Comparison of ENCODE assay signal across 17 cellular contexts in genomic region chr2:74908763-74909444, GRCh38. TPM values are rescaled to one million over a fixed set of nuclear protein-coding genes. Genes with fewer than 3 reads are reported as not detected.
A peak's percentile ranks its signal among the peaks of the same experiment; 100 is the strongest.
DNase-seq lines count a peak whose midpoint lies in the region; ATAC-seq and TF ChIP-seq lines count a peak whose summit lies in the region.
"Had no signal": no experiment of that assay in that cellular context is flagged by ENCODE, and none has a peak within 500 bp of the region (broad histone marks: within the 10 kb centered on the region; RNA-seq: fewer than 3 reads in every experiment).

No MANE protein-coding gene starts in this region.

- CTCF ChIA-PET in activated CD4-positive, alpha-beta T cell treated with anti-CD3 and anti-CD28 coated beads for 36 hours (lab: Charles Lee) = interaction anchor here (0.7 to 1.1 kb wide), 3 partner anchors 10 to 195 kb away, joined by 3 to 5 read pairs (median 5); no protein-coding TSS in a partner anchor

- H3K9me3 ChIP-seq in left lung (no peaks in the 10 kb centered on the region), transverse colon (no peaks in the 10 kb centered on the region)
- H3K9me3 ChIP-seq: psoas muscle, vagina had no signal

- H3K36me3 ChIP-seq in left lung (no peaks in the 10 kb centered on the region), transverse colon (no peaks in the 10 kb centered on the region)
- H3K36me3 ChIP-seq: vagina had no signal

- no peaks in the 10 kb centered on the region for H3K4me1 ChIP-seq in left lung
- no peaks in the 10 kb centered on the region for H3K4me1 ChIP-seq in transverse colon
- H3K4me1 ChIP-seq: psoas muscle, vagina had no signal

- H3K27me3 ChIP-seq in left lung = peaks cover 5 to 41% of the 10 kb centered on the region in 2 donors
- peaks cover 21% of the 10 kb centered on the region for H3K27me3 ChIP-seq in transverse colon
- H3K27me3 ChIP-seq: vagina had no signal

- peaks cover 34% of the 10 kb centered on the region for H3K27me3 Mint-ChIP-seq in activated CD4-positive, alpha-beta T cell treated with anti-CD3 and anti-CD28 coated beads, Interleukin-2, amount 10 ng/mL, durations not matched to agents 24 days and 14 days
- peaks cover 28% of the 10 kb centered on the region for H3K27me3 Mint-ChIP-seq in activated CD4-positive, alpha-beta T cell treated with anti-CD3 and anti-CD28 coated beads for 36 hours

- no peak for DNase-seq in activated CD4-positive, alpha-beta T cell treated with anti-CD3 and anti-CD28 coated beads, Interleukin-2, amount 10 ng/mL, durations not matched to agents 24 days and 14 days
- DNase-seq in activated CD4-positive, alpha-beta T cell treated with anti-CD3 and anti-CD28 coated beads for 36 hours = no peak
- DNase-seq in astrocyte of the cerebellum (ENCODE audit: low read depth) (no peak), left lung (peak in 1 of 2 donors; percentile 73), transverse colon (peak; percentile 70), NCI-H2196 (lab: John Stamatoyannopoulos, UW; ENCODE audit: unreplicated experiment) (no peak)
- DNase-seq in effector CD4-positive, alpha-beta T cell = no peak
- DNase-seq: AML-193, amygdala, Karpas-422, left cardiac atrium, NCI-H524 treated with DMSO at 0.1 percent for 48 hours, psoas muscle had no signal

- no peak overlapping the region for H3K27ac Mint-ChIP-seq in activated CD4-positive, alpha-beta T cell treated with anti-CD3 and anti-CD28 coated beads, Interleukin-2, amount 10 ng/mL, durations not matched to agents 24 days and 14 days
- H3K27ac Mint-ChIP-seq in activated CD4-positive, alpha-beta T cell treated with anti-CD3 and anti-CD28 coated beads for 36 hours = no peak overlapping the region
- H3K27ac Mint-ChIP-seq: T-helper 2 cell treated with Interferon-gamma antibody and Interleukin-4, amounts not matched to agents 5 μg/mL and 100 μg/mL, for 36 hours had no signal

- no peak for TF ChIP-seq EP300 in transverse colon (IDR thresholded peaks at IDR 0.05; ENCODE audit: low read depth)

- POLR2A ChIA-PET in activated CD4-positive, alpha-beta T cell treated with anti-CD3 and anti-CD28 coated beads for 36 hours (lab: Charles Lee) = no interaction called here

- no peaks in the 10 kb centered on the region for H3K36me3 Mint-ChIP-seq in activated CD4-positive, alpha-beta T cell treated with anti-CD3 and anti-CD28 coated beads, Interleukin-2, amount 10 ng/mL, durations not matched to agents 24 days and 14 days (ENCODE audit: low read depth)
- H3K36me3 Mint-ChIP-seq in activated CD4-positive, alpha-beta T cell treated with anti-CD3 and anti-CD28 coated beads for 36 hours (ENCODE audit: low read depth) = peaks cover under 1% of the 10 kb centered on the region

- in situ Hi-C loops in astrocyte of the cerebellum (cut with HindIII; ENCODE audit: low sequenced_read_pairs) = no loop called here
- in situ Hi-C loops in transverse colon (cut with MboI; ENCODE audit: low pct_ligation_motif_present in 1 of 4, low pct_unique_long_range_greater_than_20kb in 1 of 4, low sequenced_read_pairs in 3 of 4) = loop anchor here (25.0 kb wide), 2 partner anchors 503 to 703 kb away; no protein-coding TSS in a partner anchor

- no peak for ATAC-seq in activated CD4-positive, alpha-beta T cell treated with anti-CD3 and anti-CD28 coated beads for 36 hours
- ATAC-seq in left lung (peak; percentile 87), GM19455 (IDR thresholded peaks at IDR 0.05; ENCODE audit: unreplicated experiment) (no peak)
- ATAC-seq: HCT116, psoas muscle had no signal

- peak overlapping the region; percentile 17 for H3K4me3 Mint-ChIP-seq in activated CD4-positive, alpha-beta T cell treated with anti-CD3 and anti-CD28 coated beads, Interleukin-2, amount 10 ng/mL, durations not matched to agents 24 days and 14 days
- H3K4me3 Mint-ChIP-seq in activated CD4-positive, alpha-beta T cell treated with anti-CD3 and anti-CD28 coated beads for 36 hours = no peak overlapping the region
- H3K4me3 Mint-ChIP-seq: T-helper 2 cell treated with Interferon-gamma antibody and Interleukin-4, amounts not matched to agents 5 μg/mL and 100 μg/mL, for 36 hours had no signal

- H3K4me1 Mint-ChIP-seq in activated CD4-positive, alpha-beta T cell treated with anti-CD3 and anti-CD28 coated beads, Interleukin-2, amount 10 ng/mL, durations not matched to agents 24 days and 14 days = peaks cover 8% of the 10 kb centered on the region
- peaks cover 6% of the 10 kb centered on the region for H3K4me1 Mint-ChIP-seq in activated CD4-positive, alpha-beta T cell treated with anti-CD3 and anti-CD28 coated beads for 36 hours

- no peak overlapping the region for H3K27ac ChIP-seq in left lung
- H3K27ac ChIP-seq in transverse colon = no peak overlapping the region
- H3K27ac ChIP-seq: psoas muscle, vagina had no signal

- H3K4me3 ChIP-seq in astrocyte of the cerebellum (ENCODE audit: low read depth, low read length) (peak overlapping the region; percentile 3), left lung (peak overlapping the region in 1 of 2 donors; percentile 8), transverse colon (peak overlapping the region in 1 of 4 donors; percentile 0)
- H3K4me3 ChIP-seq: psoas muscle, vagina had no signal

- intact Hi-C loops in activated CD4-positive, alpha-beta T cell treated with anti-CD3 and anti-CD28 coated beads, Interleukin-2, amount 10 ng/mL, durations not matched to agents 24 days and 14 days (cut with micrococcal nuclease) = no loop called here
- intact Hi-C loops in activated CD4-positive, alpha-beta T cell treated with anti-CD3 and anti-CD28 coated beads for 36 hours (cut with DNase I, micrococcal nuclease) = no loop called here
- intact Hi-C loops in left lung (cut with DNase I) = no loop called here
- intact Hi-C loops in transverse colon (cut with DNase I; ENCODE audit: low total_unique reads) = no loop called here

- WGBS in transverse colon (ENCODE audit: low coverage in 1 of 2), 2 donors = 30 to 31% methylated on average over 3 to 30 of the region's 30 CpGs

- TF ChIP-seq POLR2A in transverse colon (IDR thresholded peaks at IDR 0.05) = no peak

- TF ChIP-seq CTCF in astrocyte of the cerebellum (IDR thresholded peaks at IDR 0.05; ENCODE audit: low read depth, low read length, missing control alignments) (no peak), left lung (IDR thresholded peaks at IDR 0.05) (no peak), transverse colon (IDR thresholded peaks at IDR 0.05) (no peak)

- H3K9me3 Mint-ChIP-seq in activated CD4-positive, alpha-beta T cell treated with anti-CD3 and anti-CD28 coated beads, Interleukin-2, amount 10 ng/mL, durations not matched to agents 24 days and 14 days = no peaks in the 10 kb centered on the region
- no peaks in the 10 kb centered on the region for H3K9me3 Mint-ChIP-seq in activated CD4-positive, alpha-beta T cell treated with anti-CD3 and anti-CD28 coated beads for 36 hours (ENCODE audit: low read depth)
- H3K9me3 Mint-ChIP-seq: T-helper 2 cell treated with Interferon-gamma antibody and Interleukin-4, amounts not matched to agents 5 μg/mL and 100 μg/mL, for 36 hours had no signal

RNA-seq across cellular contexts. Expression of gene POLE4, which starts 49.5 kb away (rescaled TPM):
- 53.1 and 58.3 TPM in 2 replicates for total RNA-seq in activated CD4-positive, alpha-beta T cell treated with anti-CD3 and anti-CD28 coated beads, Interleukin-2, amount 10 ng/mL, durations not matched to agents 24 days and 14 days
- 10 to 100 TPM; 29.3 to 44.0 TPM for total RNA-seq in activated CD4-positive, alpha-beta T cell treated with anti-CD3 and anti-CD28 coated beads for 36 hours
- total RNA-seq in left lung (10 to 100 TPM; 66.9 to 78.0 TPM), transverse colon (100 to 1,000 TPM in 1 of 4 donors, 10 to 100 TPM in 3; 27.5 to 339 (median 46.0) TPM)
